Comparison of ENCODE assay signal across 2 cellular contexts in the genomic region with DNA sequence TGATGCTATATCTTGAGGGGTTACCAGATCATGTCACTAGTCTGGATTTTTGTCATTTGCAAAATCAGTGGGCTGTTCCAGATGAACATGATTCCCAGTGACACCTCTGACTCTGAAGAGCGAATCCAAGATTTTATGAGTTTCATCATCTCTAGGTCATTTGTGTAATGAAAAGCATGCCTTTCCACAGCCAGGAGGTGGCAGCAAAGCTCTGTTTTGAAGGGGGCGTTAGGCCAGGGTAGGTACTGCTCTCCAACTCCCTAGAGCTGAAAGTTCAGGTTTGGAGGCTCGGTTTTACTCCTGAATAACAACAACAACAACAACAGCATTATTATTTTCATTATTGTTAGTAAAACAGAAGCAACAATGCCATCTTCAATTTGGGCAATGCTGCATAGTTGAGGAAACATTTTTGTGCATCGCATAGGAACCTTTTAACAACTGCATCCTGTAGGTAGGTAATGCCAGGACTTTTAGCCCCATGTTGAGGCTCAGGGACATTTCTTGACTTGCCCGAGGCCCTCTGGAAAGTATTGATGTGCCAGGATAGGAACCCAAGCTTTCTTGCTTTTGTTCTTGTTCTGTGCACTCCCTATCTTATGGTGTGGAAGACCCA.
TF ChIP-seq lines count a peak whose summit lies in the region.

No MANE protein-coding gene starts in this region.

TF ChIP-seq in HEK293, 187 proteins besides CTCF, POLR2A, EP300 and RAD21 (continued from another document):
- TF ChIP-seq, protein P1, sequence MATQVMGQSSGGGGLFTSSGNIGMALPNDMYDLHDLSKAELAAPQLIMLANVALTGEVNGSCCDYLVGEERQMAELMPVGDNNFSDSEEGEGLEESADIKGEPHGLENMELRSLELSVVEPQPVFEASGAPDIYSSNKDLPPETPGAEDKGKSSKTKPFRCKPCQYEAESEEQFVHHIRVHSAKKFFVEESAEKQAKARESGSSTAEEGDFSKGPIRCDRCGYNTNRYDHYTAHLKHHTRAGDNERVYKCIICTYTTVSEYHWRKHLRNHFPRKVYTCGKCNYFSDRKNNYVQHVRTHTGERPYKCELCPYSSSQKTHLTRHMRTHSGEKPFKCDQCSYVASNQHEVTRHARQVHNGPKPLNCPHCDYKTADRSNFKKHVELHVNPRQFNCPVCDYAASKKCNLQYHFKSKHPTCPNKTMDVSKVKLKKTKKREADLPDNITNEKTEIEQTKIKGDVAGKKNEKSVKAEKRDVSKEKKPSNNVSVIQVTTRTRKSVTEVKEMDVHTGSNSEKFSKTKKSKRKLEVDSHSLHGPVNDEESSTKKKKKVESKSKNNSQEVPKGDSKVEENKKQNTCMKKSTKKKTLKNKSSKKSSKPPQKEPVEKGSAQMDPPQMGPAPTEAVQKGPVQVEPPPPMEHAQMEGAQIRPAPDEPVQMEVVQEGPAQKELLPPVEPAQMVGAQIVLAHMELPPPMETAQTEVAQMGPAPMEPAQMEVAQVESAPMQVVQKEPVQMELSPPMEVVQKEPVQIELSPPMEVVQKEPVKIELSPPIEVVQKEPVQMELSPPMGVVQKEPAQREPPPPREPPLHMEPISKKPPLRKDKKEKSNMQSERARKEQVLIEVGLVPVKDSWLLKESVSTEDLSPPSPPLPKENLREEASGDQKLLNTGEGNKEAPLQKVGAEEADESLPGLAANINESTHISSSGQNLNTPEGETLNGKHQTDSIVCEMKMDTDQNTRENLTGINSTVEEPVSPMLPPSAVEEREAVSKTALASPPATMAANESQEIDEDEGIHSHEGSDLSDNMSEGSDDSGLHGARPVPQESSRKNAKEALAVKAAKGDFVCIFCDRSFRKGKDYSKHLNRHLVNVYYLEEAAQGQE (tag by site-specific recombination; IDR thresholded peaks at IDR 0.05), result 0 out of 2 replicates have a peak, but pooled peaks have one; percentile 39
- no peak for TF ChIP-seq ZBTB8A (tag by site-specific recombination; IDR thresholded peaks at IDR 0.05)
- peak; percentile 91 for TF ChIP-seq ZNF654 (tag by site-specific recombination; IDR thresholded peaks at IDR 0.05; ENCODE audit: low read depth)
- no peak for TF ChIP-seq ZNF112 (tag by site-specific recombination; IDR thresholded peaks at IDR 0.05)
TF ChIP-seq in HEK293: peak in this region for 3.

TF ChIP-seq in K562, 482 proteins besides CTCF, POLR2A, EP300 and RAD21 (continued from another document):
- TF ChIP-seq BRF1 (IDR thresholded peaks at IDR 0.05; ENCODE audit: borderline replicate concordance, extremely low read depth, insufficient read length) (no peak), SMC3 (conservative IDR thresholded peaks at IDR 0.05; ENCODE audit: insufficient read depth, low read depth, low read length) (peak; percentile 40; the same call in 1 of the 2 replicates), GMEB1 (CRISPR knock-in tag; IDR thresholded peaks at IDR 0.05) (no peak), THRA (IDR thresholded peaks at IDR 0.05) (no peak), TCF7L2 (IDR thresholded peaks at IDR 0.05; ENCODE audit: low read depth, low read length) (no peak), POLR2H (tag; IDR thresholded peaks at IDR 0.05; ENCODE audit: low read depth) (no peak), CEBPB (tag; IDR thresholded peaks at IDR 0.05) (peak; percentile 53), ZNF316 (IDR thresholded peaks at IDR 0.05) (no peak), ETV6 (IDR thresholded peaks at IDR 0.05; ENCODE audit: borderline replicate concordance in 1 of 2, low read depth in 2 of 2, low read length in 1 of 2) (no peak), ETV6 (CRISPR knock-in tag; IDR thresholded peaks at IDR 0.05; ENCODE audit: borderline replicate concordance) (no peak)
- TF ChIP-seq, protein P2, sequence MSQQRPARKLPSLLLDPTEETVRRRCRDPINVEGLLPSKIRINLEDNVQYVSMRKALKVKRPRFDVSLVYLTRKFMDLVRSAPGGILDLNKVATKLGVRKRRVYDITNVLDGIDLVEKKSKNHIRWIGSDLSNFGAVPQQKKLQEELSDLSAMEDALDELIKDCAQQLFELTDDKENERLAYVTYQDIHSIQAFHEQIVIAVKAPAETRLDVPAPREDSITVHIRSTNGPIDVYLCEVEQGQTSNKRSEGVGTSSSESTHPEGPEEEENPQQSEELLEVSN (IDR thresholded peaks at IDR 0.05; ENCODE audit: borderline replicate concordance in 1 of 2, extremely low read depth in 1 of 2, insufficient read depth in 1 of 2, insufficient read length in 1 of 2, low read depth in 1 of 2, low read length in 1 of 2, poor library complexity in 1 of 2, severe bottlenecking in 1 of 2), result no peak
